Comparison of ENCODE assay signal across 23 cellular contexts in the genomic region with DNA sequence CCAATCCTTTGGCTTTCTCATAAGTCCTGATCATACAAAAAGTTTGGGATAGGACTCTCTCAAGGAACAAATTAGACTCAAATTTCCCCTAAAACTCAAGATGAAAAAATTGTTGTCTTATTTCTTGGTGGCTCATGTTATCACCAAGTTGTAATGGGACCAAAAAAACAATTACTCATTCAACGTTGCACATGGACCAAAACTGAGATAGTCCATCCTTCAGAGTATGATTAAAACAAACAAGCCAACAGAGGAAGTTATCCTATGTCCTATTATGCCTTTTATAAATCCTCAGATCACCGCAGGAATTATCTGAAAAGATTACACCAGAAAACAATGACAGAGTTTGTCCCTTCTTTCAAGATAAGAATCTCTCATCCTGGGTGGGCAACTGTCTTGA.
DNase-seq lines count a peak whose midpoint lies in the region; ATAC-seq and TF ChIP-seq lines count a peak whose summit lies in the region.
"Had no signal": no experiment of that assay in that cellular context is flagged by ENCODE, and none has a peak within 500 bp of the region (broad histone marks: within the 10 kb centered on the region; RNA-seq: fewer than 3 reads in every experiment).

No MANE protein-coding gene starts in this region.

- no peak for TF ChIP-seq CTCF in Peyer's patch (IDR thresholded peaks at IDR 0.05)

- H3K4me1 ChIP-seq in Peyer's patch, result peaks cover 0 to 8% (median 2%) of the 10 kb centered on the region in 4 donors
- H3K4me1 ChIP-seq: uterus had no signal

- peaks cover 12% of the 10 kb centered on the region for H3K9me3 Mint-ChIP-seq in activated CD8-positive, alpha-beta memory T cell treated with anti-CD3 and anti-CD28 coated beads, Interleukin-2, amount 10 ng/mL, durations not matched to agents 7 days and 5 days (ENCODE audit: low read depth)
- H3K9me3 Mint-ChIP-seq in activated naive CD8-positive, alpha-beta T cell treated with anti-CD3 and anti-CD28 coated beads, Interleukin-2, amount 10 ng/mL, durations not matched to agents 7 days and 5 days, result peaks cover 5% of the 10 kb centered on the region
- H3K9me3 Mint-ChIP-seq in natural killer cell treated with Interleukin-12 subunit alpha and Interleukin-12 subunit beta and Interleukin-15 and Interleukin-18, amount 100 ng/mL, for 72 hours, result peaks cover 3% of the 10 kb centered on the region

- POLR2A ChIA-PET in activated naive CD8-positive, alpha-beta T cell treated with anti-CD3 and anti-CD28 coated beads, Interleukin-2, amount 10 ng/mL, durations not matched to agents 7 days and 5 days (lab: Charles Lee), result interaction anchor here (1.2 kb wide), 1 partner anchor 39 kb away, joined by 3 read pairs; no protein-coding TSS in a partner anchor

- H3K36me3 Mint-ChIP-seq in activated CD8-positive, alpha-beta memory T cell treated with anti-CD3 and anti-CD28 coated beads, Interleukin-2, amount 10 ng/mL, durations not matched to agents 7 days and 5 days, result peaks cover 27% of the 10 kb centered on the region
- H3K36me3 Mint-ChIP-seq in activated naive CD8-positive, alpha-beta T cell treated with anti-CD3 and anti-CD28 coated beads, Interleukin-2, amount 10 ng/mL, durations not matched to agents 7 days and 5 days, result peaks cover 22% of the 10 kb centered on the region
- peaks cover 12% of the 10 kb centered on the region for H3K36me3 Mint-ChIP-seq in natural killer cell treated with Interleukin-12 subunit alpha and Interleukin-12 subunit beta and Interleukin-15 and Interleukin-18, amount 100 ng/mL, for 72 hours

- DNase-seq in activated CD8-positive, alpha-beta memory T cell treated with anti-CD3 and anti-CD28 coated beads, Interleukin-2, amount 10 ng/mL, durations not matched to agents 7 days and 5 days, result no peak
- no peak for DNase-seq in activated CD8-positive, alpha-beta memory T cell treated with anti-CD3 and anti-CD28 coated beads, Interleukin-2, amount 50 U/mL, for 48 hours
- DNase-seq in Peyer's patch (no peak), KG1 (lab: John Stamatoyannopoulos, UW) (no peak)
- DNase-seq in activated naive CD8-positive, alpha-beta T cell treated with anti-CD3 and anti-CD28 coated beads, Interleukin-2, amount 10 ng/mL, durations not matched to agents 7 days and 5 days, result no peak
- DNase-seq in natural killer cell treated with Interleukin-12 subunit alpha and Interleukin-12 subunit beta and Interleukin-15 and Interleukin-18, amount 100 ng/mL, for 72 hours (ENCODE audit: low spot score), result no peak
- DNase-seq: activated CD8-positive, alpha-beta memory T cell treated with anti-CD3 and anti-CD28 coated beads, Interleukin-2, amount 50 U/mL, for 4 hours; dermis blood vessel endothelial cell; DMS53; foreskin fibroblast; HFFc6; NCI-H510A treated with DMSO at 0.1 percent for 48 hours; NK-92 treated with Interleukin-12 subunit alpha and Interleukin-12 subunit beta, amount 100 ng/mL, for 24 hours; nucleus accumbens; retina; substantia nigra; uterus had no signal

- H3K9me3 ChIP-seq in Peyer's patch, result peaks cover 0 to 7% (median 0%) of the 10 kb centered on the region in 4 donors
- H3K9me3 ChIP-seq: uterus had no signal

- ATAC-seq in activated CD8-positive, alpha-beta memory T cell treated with anti-CD3 and anti-CD28 coated beads, Interleukin-2, amount 10 ng/mL, durations not matched to agents 7 days and 5 days, result no peak
- no peak for ATAC-seq in activated naive CD8-positive, alpha-beta T cell treated with anti-CD3 and anti-CD28 coated beads, Interleukin-2, amount 10 ng/mL, durations not matched to agents 7 days and 5 days (ENCODE audit: low read depth)
- no peak for ATAC-seq in natural killer cell treated with Interleukin-12 subunit alpha and Interleukin-12 subunit beta and Interleukin-15 and Interleukin-18, amount 100 ng/mL, for 72 hours
- no peak for ATAC-seq in HG02852 (IDR thresholded peaks at IDR 0.05; ENCODE audit: unreplicated experiment)
- no peak for ATAC-seq in GM18909 (IDR thresholded peaks at IDR 0.05; ENCODE audit: poor library complexity, unreplicated experiment)
- ATAC-seq: Panc1 had no signal

- H3K27me3 Mint-ChIP-seq in activated CD8-positive, alpha-beta memory T cell treated with anti-CD3 and anti-CD28 coated beads, Interleukin-2, amount 10 ng/mL, durations not matched to agents 7 days and 5 days, result no peaks in the 10 kb centered on the region
- H3K27me3 Mint-ChIP-seq in activated naive CD8-positive, alpha-beta T cell treated with anti-CD3 and anti-CD28 coated beads, Interleukin-2, amount 10 ng/mL, durations not matched to agents 7 days and 5 days, result no peaks in the 10 kb centered on the region
- H3K27me3 Mint-ChIP-seq in natural killer cell treated with Interleukin-12 subunit alpha and Interleukin-12 subunit beta and Interleukin-15 and Interleukin-18, amount 100 ng/mL, for 72 hours, result no peaks in the 10 kb centered on the region

- H3K4me3 ChIP-seq in Peyer's patch, result no peak overlapping the region
- H3K4me3 ChIP-seq: hepatocyte, uterus had no signal

- peak overlapping the region in 3 of 4 donors; percentile 8 to 55 (median 47) for H3K27ac ChIP-seq in Peyer's patch
- H3K27ac ChIP-seq: C4-2B, epithelial cell of prostate, hepatocyte, uterus had no signal

- peaks cover 63% of the 10 kb centered on the region for H3K4me1 Mint-ChIP-seq in activated CD8-positive, alpha-beta memory T cell treated with anti-CD3 and anti-CD28 coated beads, Interleukin-2, amount 10 ng/mL, durations not matched to agents 7 days and 5 days
- H3K4me1 Mint-ChIP-seq in activated naive CD8-positive, alpha-beta T cell treated with anti-CD3 and anti-CD28 coated beads, Interleukin-2, amount 10 ng/mL, durations not matched to agents 7 days and 5 days, result peaks cover 75% of the 10 kb centered on the region
- peaks cover 46% of the 10 kb centered on the region in 2 donors for H3K4me1 Mint-ChIP-seq in natural killer cell treated with Interleukin-12 subunit alpha and Interleukin-12 subunit beta and Interleukin-15 and Interleukin-18, amount 100 ng/mL, for 72 hours (ENCODE audit: low read depth in 2 of 2)

- peaks cover 0 to 26% (median 0%) of the 10 kb centered on the region in 3 donors for H3K36me3 ChIP-seq in Peyer's patch
- H3K36me3 ChIP-seq: uterus had no signal

- peak overlapping the region; percentile 64 for H3K4me3 Mint-ChIP-seq in activated CD8-positive, alpha-beta memory T cell treated with anti-CD3 and anti-CD28 coated beads, Interleukin-2, amount 10 ng/mL, durations not matched to agents 7 days and 5 days
- peak overlapping the region; percentile 87 for H3K4me3 Mint-ChIP-seq in activated naive CD8-positive, alpha-beta T cell treated with anti-CD3 and anti-CD28 coated beads, Interleukin-2, amount 10 ng/mL, durations not matched to agents 7 days and 5 days
- peak overlapping the region; percentile 75 for H3K4me3 Mint-ChIP-seq in natural killer cell treated with Interleukin-12 subunit alpha and Interleukin-12 subunit beta and Interleukin-15 and Interleukin-18, amount 100 ng/mL, for 72 hours
- H3K4me3 Mint-ChIP-seq: HFFc6 had no signal

- CTCF ChIA-PET in activated CD8-positive, alpha-beta memory T cell treated with anti-CD3 and anti-CD28 coated beads, Interleukin-2, amount 10 ng/mL, durations not matched to agents 7 days and 5 days (lab: Charles Lee), result no interaction called here

- peak overlapping the region; percentile 88 for H3K27ac Mint-ChIP-seq in activated CD8-positive, alpha-beta memory T cell treated with anti-CD3 and anti-CD28 coated beads, Interleukin-2, amount 10 ng/mL, durations not matched to agents 7 days and 5 days
- H3K27ac Mint-ChIP-seq in activated naive CD8-positive, alpha-beta T cell treated with anti-CD3 and anti-CD28 coated beads, Interleukin-2, amount 10 ng/mL, durations not matched to agents 7 days and 5 days, result peak overlapping the region; percentile 98
- peak overlapping the region; percentile 64 to 90 for H3K27ac Mint-ChIP-seq in natural killer cell treated with Interleukin-12 subunit alpha and Interleukin-12 subunit beta and Interleukin-15 and Interleukin-18, amount 100 ng/mL, for 72 hours
- H3K27ac Mint-ChIP-seq: HFFc6 had no signal

- no peaks in the 10 kb centered on the region for H3K27me3 ChIP-seq in Peyer's patch
- H3K27me3 ChIP-seq: hepatocyte, uterus had no signal

- no peak for TF ChIP-seq POLR2A in Peyer's patch (IDR thresholded peaks at IDR 0.05)
